Comparison of ENCODE assay signal across 15 cellular contexts in the genomic region with DNA sequence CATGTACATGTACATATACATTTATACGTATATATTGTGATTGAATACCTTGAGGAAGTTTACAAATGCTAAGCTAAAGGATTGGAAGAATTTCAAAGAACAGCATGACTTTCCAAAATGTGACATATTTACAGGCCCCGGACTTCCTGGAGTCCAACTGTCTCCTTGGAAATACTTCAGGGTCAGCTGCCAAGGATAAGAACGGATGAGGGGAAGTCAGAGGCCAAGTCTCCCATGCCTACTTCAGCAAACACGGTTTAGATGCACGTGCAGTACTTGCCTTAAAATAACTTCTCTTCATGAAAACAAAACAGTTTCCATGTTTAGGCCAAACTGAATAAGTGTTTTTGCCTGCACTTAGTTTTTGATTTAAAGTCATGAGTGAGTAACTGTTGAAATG.
"Had no signal": no experiment of that assay in that cellular context is flagged by ENCODE, and none has a peak within 500 bp of the region (broad histone marks: within the 10 kb centered on the region; RNA-seq: fewer than 3 reads in every experiment).

No MANE protein-coding gene starts in this region.

- H3K36me3 Mint-ChIP-seq: natural killer cell treated with Interleukin-12 subunit alpha and Interleukin-12 subunit beta and Interleukin-15 and Interleukin-18, amount 100 ng/mL, for 72 hours had no signal

- H3K9me3 ChIP-seq: ascending aorta, esophagus muscularis mucosa, suprapubic skin, upper lobe of right lung had no signal

- H3K27ac ChIP-seq: ascending aorta, esophagus muscularis mucosa, suprapubic skin, upper lobe of right lung had no signal

- DNase-seq: activated CD4-positive, alpha-beta T cell treated with anti-CD3 and anti-CD28 coated beads for 1 hour; activated CD4-positive, alpha-beta T cell treated with anti-CD3 and anti-CD28 coated beads, Interleukin-2, amount 50 U/mL, for 4 hours; activated naive CD4-positive, alpha-beta T cell treated with Interleukin-2 at 50 U/mL for 16 hours; foreskin melanocyte; head of caudate nucleus; left cardiac atrium; posterior cingulate gyrus; stimulated activated naive CD8-positive, alpha-beta T cell treated with anti-CD3 and anti-CD28 coated beads, Interleukin-15, Interleukin-2, amounts not matched to agents 100 U/mL and 50 U/mL, for 24 hours; upper lobe of right lung had no signal

- H3K27me3 ChIP-seq: ascending aorta, esophagus muscularis mucosa, suprapubic skin, upper lobe of right lung had no signal

- H3K9me3 Mint-ChIP-seq: activated T-helper 17 cell treated with anti-CD3 and anti-CD28 coated beads, Interleukin-2, amount 50 U/mL, for 72 hours; memory B cell; natural killer cell treated with Interleukin-12 subunit alpha and Interleukin-12 subunit beta and Interleukin-15 and Interleukin-18, amount 100 ng/mL, for 72 hours had no signal

- H3K36me3 ChIP-seq: suprapubic skin, upper lobe of right lung had no signal

- H3K27ac Mint-ChIP-seq: activated T-helper 17 cell treated with anti-CD3 and anti-CD28 coated beads, Interleukin-2, amount 50 U/mL, for 72 hours; memory B cell; natural killer cell treated with Interleukin-12 subunit alpha and Interleukin-12 subunit beta and Interleukin-15 and Interleukin-18, amount 100 ng/mL, for 72 hours had no signal

- ATAC-seq: activated T-helper 17 cell treated with anti-CD3 and anti-CD28 coated beads, Interleukin-2, amount 50 U/mL, for 72 hours; natural killer cell treated with Interleukin-12 subunit alpha and Interleukin-12 subunit beta and Interleukin-15 and Interleukin-18, amount 100 ng/mL, for 72 hours; stimulated activated naive CD8-positive, alpha-beta T cell treated with anti-CD3 and anti-CD28 coated beads, Interleukin-15, Interleukin-2, amounts not matched to agents 100 U/mL and 50 U/mL, for 24 hours; upper lobe of right lung had no signal

- H3K4me3 Mint-ChIP-seq: activated T-helper 17 cell treated with anti-CD3 and anti-CD28 coated beads, Interleukin-2, amount 50 U/mL, for 72 hours; memory B cell; natural killer cell treated with Interleukin-12 subunit alpha and Interleukin-12 subunit beta and Interleukin-15 and Interleukin-18, amount 100 ng/mL, for 72 hours had no signal

- H3K4me3 ChIP-seq: ascending aorta, esophagus muscularis mucosa, suprapubic skin, upper lobe of right lung had no signal

- H3K4me1 ChIP-seq: ascending aorta, suprapubic skin, upper lobe of right lung had no signal

- H3K27me3 Mint-ChIP-seq: activated T-helper 17 cell treated with anti-CD3 and anti-CD28 coated beads, Interleukin-2, amount 50 U/mL, for 72 hours; memory B cell; natural killer cell treated with Interleukin-12 subunit alpha and Interleukin-12 subunit beta and Interleukin-15 and Interleukin-18, amount 100 ng/mL, for 72 hours had no signal
